ENCODE assay signal across 10 cellular contexts in genomic region chr22:31295831-31296230, GRCh38. TPM values are rescaled to one million over a fixed set of nuclear protein-coding genes. Genes with fewer than 3 reads are reported as not detected.
DNase-seq lines count a peak whose midpoint lies in the region; ATAC-seq, FAIRE-seq and TF ChIP-seq lines count a peak whose summit lies in the region.
"Had no signal": no experiment of that assay in that cellular context is flagged by ENCODE, and none has a peak within 500 bp of the region (broad histone marks: within the 10 kb centered on the region; RNA-seq: fewer than 3 reads in every experiment).

No MANE protein-coding gene starts in this region.

- H3K9ac ChIP-seq in OCI-LY3 (ENCODE audit: low read length), result no peak overlapping the region
- H3K9ac ChIP-seq in endothelial cell of umbilical vein (replicated peaks; ENCODE audit: extremely low read depth, insufficient read depth, low read length), result peak overlapping the region; percentile 8
- H3K9ac ChIP-seq in skeletal muscle satellite cell (ENCODE audit: low read depth, low read length), result no peak overlapping the region

- DNase-seq in CD8-positive, alpha-beta memory T cell, result no peak
- peak; percentile 50 for DNase-seq in endothelial cell of umbilical vein (ENCODE audit: low read depth, low spot score)
- DNase-seq in NCI-H146 (lab: John Stamatoyannopoulos, UW), result no peak
- no peak for DNase-seq in DMS79 (lab: John Stamatoyannopoulos, UW)
- DNase-seq: NCI-H2171, T-helper 9 cell had no signal

- no peaks in the 10 kb centered on the region for H3K36me3 ChIP-seq in CD8-positive, alpha-beta memory T cell (ENCODE audit: insufficient read depth, low read length)
- H3K36me3 ChIP-seq in OCI-LY3 (replicated peaks; ENCODE audit: low read depth, low read length) (no peaks in the 10 kb centered on the region), endothelial cell of umbilical vein (ENCODE audit: control insufficient read depth in 2 of 2, extremely low read depth in 1 of 2, insufficient read depth in 2 of 2, low read length in 2 of 2) (no peaks in the 10 kb centered on the region), skeletal muscle satellite cell (ENCODE audit: insufficient read depth, low read length) (no peaks in the 10 kb centered on the region)

- no peaks in the 10 kb centered on the region for H3K9me3 ChIP-seq in CD8-positive, alpha-beta memory T cell (ENCODE audit: low read length)
- H3K9me3 ChIP-seq in OCI-LY3 (ENCODE audit: insufficient read depth, low read length) (no peaks in the 10 kb centered on the region), endothelial cell of umbilical vein (replicated peaks; ENCODE audit: control insufficient read depth, insufficient read depth, low read length) (no peaks in the 10 kb centered on the region), skeletal muscle satellite cell (replicated peaks; ENCODE audit: low read length) (no peaks in the 10 kb centered on the region)

- peak overlapping the region in 6 of 8 donors; percentile 23 to 83 (median 66) for H3K27ac Mint-ChIP-seq in CD8-positive, alpha-beta memory T cell

- intact Hi-C loops in endothelial cell of umbilical vein (cut with micrococcal nuclease), result no loop called here

- H3K36me3 Mint-ChIP-seq in CD8-positive, alpha-beta memory T cell, result peaks cover 6 to 18% (median 11%) of the 10 kb centered on the region in 3 donors

- BruUV-seq in endothelial cell of umbilical vein (replicated peaks; lab: Mats Ljungman, UMichigan), result no TSS peak

- no peak for ATAC-seq in GM21786 (IDR thresholded peaks at IDR 0.05; ENCODE audit: unreplicated experiment)
- ATAC-seq in GM19324 (IDR thresholded peaks at IDR 0.05; ENCODE audit: low FRiP score, unreplicated experiment), result no peak

- H4K20me1 ChIP-seq in OCI-LY3 (ENCODE audit: insufficient read depth, low read length) (no peaks in the 10 kb centered on the region), endothelial cell of umbilical vein (replicated peaks; ENCODE audit: control insufficient read depth, extremely low read depth, insufficient read depth, low read length) (no peaks in the 10 kb centered on the region)

- CTCF ChIA-PET in CD8-positive, alpha-beta memory T cell (lab: Charles Lee), result interaction anchor here (0.7 to 2.9 kb wide), 3 partner anchors 18 to 83 kb away, joined by 3 to 11 read pairs (median 11); partner anchors contain the start of gene LIMK2
- CTCF ChIA-PET in endothelial cell of umbilical vein (lab: Charles Lee), result interaction anchor here (2.7 to 4.7 kb wide), 3 partner anchors 10 to 24 kb away, joined by 12 to 40 read pairs (median 17); no protein-coding TSS in a partner anchor

- no peak overlapping the region for H3K27ac ChIP-seq in CD8-positive, alpha-beta memory T cell (ENCODE audit: low read depth, low read length)
- H3K27ac ChIP-seq in OCI-LY3 (ENCODE audit: low read length) (no peak overlapping the region), endothelial cell of umbilical vein (ENCODE audit: insufficient read depth, low read depth, low read length) (peak overlapping the region; percentile 50)

- H2AFZ ChIP-seq in OCI-LY3 (ENCODE audit: low read depth, low read length) (peak overlapping the region; percentile 38; the same call in 1 of the 2 replicates), endothelial cell of umbilical vein (ENCODE audit: low read depth, low read length) (peak overlapping the region; percentile 63)

- no peaks in the 10 kb centered on the region for H3K27me3 ChIP-seq in CD8-positive, alpha-beta memory T cell (ENCODE audit: insufficient read depth, low read length, poor library complexity, severe bottlenecking)
- peaks cover 29% of the 10 kb centered on the region for H3K27me3 ChIP-seq in OCI-LY3 (ENCODE audit: low read depth, low read length)
- peaks cover 3 to 6% of the 10 kb centered on the region in 2 experiments for H3K27me3 ChIP-seq in endothelial cell of umbilical vein (ENCODE audit: control insufficient read depth in 2 of 2, insufficient read depth in 2 of 2, low read length in 2 of 2)
- peaks cover 14% of the 10 kb centered on the region for H3K27me3 ChIP-seq in skeletal muscle satellite cell (ENCODE audit: control insufficient read depth, insufficient read depth, low read length)

- peak overlapping the region; percentile 23 for H3K4me3 ChIP-seq in CD8-positive, alpha-beta memory T cell (ENCODE audit: low read length)
- H3K4me3 ChIP-seq in OCI-LY3 (ENCODE audit: low read length) (peak overlapping the region; percentile 23), endothelial cell of umbilical vein (replicated peaks in 1 of 3; ENCODE audit: insufficient read depth in 1 of 3, low read depth in 1 of 3, low read length in 3 of 3) (no peak overlapping the region), skeletal muscle satellite cell (ENCODE audit: low read length) (no peak overlapping the region)

- dilution Hi-C loops in endothelial cell of umbilical vein (cut with MboI; ENCODE audit: extremely low pct_ligation_motif_present, low sequenced_read_pairs), result no loop called here

- H3K4me2 ChIP-seq in OCI-LY3 (ENCODE audit: low read length) (peak overlapping the region; percentile 57), endothelial cell of umbilical vein (ENCODE audit: insufficient read depth, low read length) (peak overlapping the region; percentile 60), skeletal muscle satellite cell (ENCODE audit: low read length) (peak overlapping the region; percentile 46)

- H3K4me1 Mint-ChIP-seq in CD8-positive, alpha-beta memory T cell, result peaks cover 40 to 64% (median 61%) of the 10 kb centered on the region in 3 donors

- no peak for FAIRE-seq in endothelial cell of umbilical vein (lab: Jason Lieb, UNC)

- peaks cover 0 to 7% of the 10 kb centered on the region in 2 donors for H3K27me3 Mint-ChIP-seq in CD8-positive, alpha-beta memory T cell

- TF ChIP-seq POLR2A in endothelial cell of umbilical vein (IDR thresholded peaks at IDR 0.05; ENCODE audit: low read depth, low read length), result no peak

- no peaks in the 10 kb centered on the region for H3K79me2 ChIP-seq in OCI-LY3 (ENCODE audit: low read length)
- H3K79me2 ChIP-seq in endothelial cell of umbilical vein (ENCODE audit: control insufficient read depth, insufficient read depth, low read length), result no peaks in the 10 kb centered on the region

- H3K4me1 ChIP-seq in CD8-positive, alpha-beta memory T cell (ENCODE audit: insufficient read depth, low read length), result peaks cover 39% of the 10 kb centered on the region
- H3K4me1 ChIP-seq in OCI-LY3 (ENCODE audit: low read length) (peaks cover 35% of the 10 kb centered on the region), endothelial cell of umbilical vein (ENCODE audit: control insufficient read depth, extremely low read depth, insufficient read depth, low read length) (peaks cover 32% of the 10 kb centered on the region), skeletal muscle satellite cell (ENCODE audit: control insufficient read depth, insufficient read depth, low read length) (peaks cover 27% of the 10 kb centered on the region)

- TF ChIP-seq CTCF in OCI-LY3 (IDR thresholded peaks at IDR 0.05; ENCODE audit: low read depth, low read length) (no peak), endothelial cell of umbilical vein (IDR thresholded peaks at IDR 0.05; ENCODE audit: extremely low read depth in 1 of 2, insufficient read depth in 1 of 2, low read depth in 1 of 2, low read length in 2 of 2) (no peak)

- POLR2A ChIA-PET in CD8-positive, alpha-beta memory T cell (lab: Charles Lee), result interaction anchor here (0.9 to 2.5 kb wide), 4 partner anchors 8 to 83 kb away, joined by 3 to 6 read pairs (median 4); no protein-coding TSS in a partner anchor
- POLR2A ChIA-PET in endothelial cell of umbilical vein (lab: Charles Lee), result no interaction called here

- H3K9me3 Mint-ChIP-seq in CD8-positive, alpha-beta memory T cell, result no peaks in the 10 kb centered on the region

- H3K4me3 Mint-ChIP-seq in CD8-positive, alpha-beta memory T cell, result peak overlapping the region in 6 of 7 donors; percentile 6 to 63 (median 38)

- H3K9me1 ChIP-seq in endothelial cell of umbilical vein (replicated peaks; ENCODE audit: control insufficient read depth, extremely low read depth, insufficient read depth, low read length), result no peaks in the 10 kb centered on the region

TF ChIP-seq in endothelial cell of umbilical vein, 7 proteins besides CTCF, POLR2A, EP300 and RAD21:
- TF ChIP-seq POLR2AphosphoS5 (IDR thresholded peaks at IDR 0.05; ENCODE audit: insufficient read depth, low read depth, low read length) (no peak), FOS (IDR thresholded peaks at IDR 0.05; ENCODE audit: borderline replicate concordance, insufficient read depth, low read length) (no peak), GATA2 (IDR thresholded peaks at IDR 0.05; ENCODE audit: insufficient read depth, insufficient read length, low read depth, low read length) (peak; percentile 6), MYC (IDR thresholded peaks at IDR 0.05; ENCODE audit: low read depth, low read length) (no peak)

RNA-seq across cellular contexts. Expression of gene PIK3IP1, which starts 3.5 kb away (rescaled TPM):
- total RNA-seq in CD8-positive, alpha-beta memory T cell, result 10 to 100 TPM; 32.2 to 35.3 TPM
- polyA plus RNA-seq in CD8-positive, alpha-beta memory T cell, result 350 TPM
- 7.7 and 8.4 TPM in 2 replicates for total RNA-seq in endothelial cell of umbilical vein
- 11.1 and 13.2 TPM in 2 replicates for polyA plus RNA-seq in endothelial cell of umbilical vein
- 9.5 and 12.6 TPM in 2 replicates for polyA plus RNA-seq in endothelial cell of umbilical vein (2011; cell fraction: cytosol; rRNA removed)
- 8.8 TPM in 2 replicates for polyA plus RNA-seq in endothelial cell of umbilical vein (2011; cell fraction: nucleus; rRNA removed)
- 12.8 and 19.8 TPM in 2 replicates for polyA plus RNA-seq in endothelial cell of umbilical vein (2012)
- 10.6 and 10.9 TPM in 2 replicates for polyA minus RNA-seq in endothelial cell of umbilical vein
- polyA minus RNA-seq in endothelial cell of umbilical vein (2011; cell fraction: cytosol; rRNA and poly(A)+ RNA removed), result 1.0 TPM
- 7.2 and 7.8 TPM in 2 replicates for polyA minus RNA-seq in endothelial cell of umbilical vein (2011; cell fraction: nucleus; rRNA and poly(A)+ RNA removed)
- total RNA-seq in skeletal muscle satellite cell (2012; rRNA removed), result 4.4 and 6.6 TPM in 2 replicates

RNA-seq across cellular contexts. Expression of gene PATZ1, which starts 50.3 kb away (rescaled TPM):
- 10 to 100 TPM; 32.4 to 35.6 TPM for total RNA-seq in CD8-positive, alpha-beta memory T cell
- polyA plus RNA-seq in CD8-positive, alpha-beta memory T cell, result 18.1 TPM
- total RNA-seq in endothelial cell of umbilical vein, result 22.9 and 23.7 TPM in 2 replicates
- polyA plus RNA-seq in endothelial cell of umbilical vein, result 19.7 and 20.5 TPM in 2 replicates
- 14.7 and 14.8 TPM in 2 replicates for polyA plus RNA-seq in endothelial cell of umbilical vein (2011; cell fraction: cytosol; rRNA removed)
- polyA plus RNA-seq in endothelial cell of umbilical vein (2011; cell fraction: nucleus; rRNA removed), result 21.5 and 24.5 TPM in 2 replicates
- 14.9 TPM in 2 replicates for polyA plus RNA-seq in endothelial cell of umbilical vein (2012)
- polyA minus RNA-seq in endothelial cell of umbilical vein, result 30.2 TPM in 2 replicates
- 20.6 TPM for polyA minus RNA-seq in endothelial cell of umbilical vein (2011; cell fraction: cytosol; rRNA and poly(A)+ RNA removed)
- polyA minus RNA-seq in endothelial cell of umbilical vein (2011; cell fraction: nucleus; rRNA and poly(A)+ RNA removed), result 15.8 and 20.4 TPM in 2 replicates
- total RNA-seq in skeletal muscle satellite cell (2012; rRNA removed), result 8.3 and 8.9 TPM in 2 replicates

Comparison
In these comparisons a context has a peak if more than half of its experiments do, and no peak if none do; other contexts are left out.
1. H3K4me3 ChIP-seq: peak in CD8-positive, alpha-beta memory T cell (single experiment) and OCI-LY3 (single experiment); none in endothelial cell of umbilical vein (0 of 3) and skeletal muscle satellite cell (single experiment).
2. Peak in every context shown above with its lines, with median percentiles within 50 percentile points of each other: H3K4me2 ChIP-seq.